In the genomic region with DNA sequence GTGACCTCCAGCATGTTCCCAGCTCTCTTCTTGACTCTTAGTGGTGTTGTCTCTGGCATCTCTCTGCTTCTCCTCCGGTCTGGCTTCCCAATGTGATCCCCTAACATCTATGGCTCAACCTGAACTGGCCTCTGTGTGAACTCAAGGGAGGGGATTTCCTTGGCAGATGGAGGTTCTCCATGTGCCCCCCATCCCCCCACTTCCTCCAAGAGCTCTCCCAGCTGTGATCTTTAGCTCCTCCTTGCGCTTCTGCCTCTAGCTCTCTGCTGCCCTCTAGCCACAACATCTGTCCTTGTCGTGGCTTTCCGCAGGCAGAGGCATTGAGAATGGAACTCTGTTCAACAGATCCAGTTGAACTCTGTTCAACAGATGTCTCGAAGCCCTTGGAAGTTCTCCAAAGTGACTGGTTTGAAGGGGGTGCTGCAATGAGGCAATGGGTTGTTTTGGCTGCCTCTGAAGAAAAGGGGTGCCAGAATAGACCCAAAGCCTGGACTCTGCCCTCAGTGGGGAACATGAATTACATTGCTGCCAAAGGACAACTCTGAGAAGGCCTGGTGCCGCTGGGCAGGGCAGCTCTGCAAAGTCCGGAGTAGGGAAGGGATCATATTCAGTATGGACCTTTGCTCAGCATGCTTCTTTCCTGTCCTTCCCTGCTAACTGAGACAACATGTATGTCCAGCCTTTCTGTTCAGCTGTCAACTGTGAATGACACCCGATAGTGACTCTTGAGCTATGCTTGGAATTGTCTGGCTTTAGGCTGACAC, we compare ENCODE assay signal across 1 cellular context.
TF ChIP-seq lines count a peak whose summit lies in the region.

No MANE protein-coding gene starts in this region.

TF ChIP-seq in HepG2, 621 proteins besides CTCF, POLR2A, EP300 and RAD21 (continued from another document and continues in another):
- TF ChIP-seq, protein P1, sequence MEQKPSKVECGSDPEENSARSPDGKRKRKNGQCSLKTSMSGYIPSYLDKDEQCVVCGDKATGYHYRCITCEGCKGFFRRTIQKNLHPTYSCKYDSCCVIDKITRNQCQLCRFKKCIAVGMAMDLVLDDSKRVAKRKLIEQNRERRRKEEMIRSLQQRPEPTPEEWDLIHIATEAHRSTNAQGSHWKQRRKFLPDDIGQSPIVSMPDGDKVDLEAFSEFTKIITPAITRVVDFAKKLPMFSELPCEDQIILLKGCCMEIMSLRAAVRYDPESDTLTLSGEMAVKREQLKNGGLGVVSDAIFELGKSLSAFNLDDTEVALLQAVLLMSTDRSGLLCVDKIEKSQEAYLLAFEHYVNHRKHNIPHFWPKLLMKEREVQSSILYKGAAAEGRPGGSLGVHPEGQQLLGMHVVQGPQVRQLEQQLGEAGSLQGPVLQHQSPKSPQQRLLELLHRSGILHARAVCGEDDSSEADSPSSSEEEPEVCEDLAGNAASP (CRISPR knock-in tag; IDR thresholded peaks at IDR 0.05; ENCODE audit: borderline replicate concordance), result peak; percentile 90
- peak; percentile 47; the same call in 1 of the 2 replicates for TF ChIP-seq FOXO1 (CRISPR knock-in tag; IDR thresholded peaks at IDR 0.05)
- no peak for TF ChIP-seq HNRNPK (IDR thresholded peaks at IDR 0.05; ENCODE audit: low read depth, low read length, poor library complexity, severe bottlenecking)
- no peak for TF ChIP-seq NFE2 (CRISPR knock-in tag; IDR thresholded peaks at IDR 0.05)
- no peak for TF ChIP-seq REXO4 (CRISPR knock-in tag; IDR thresholded peaks at IDR 0.05; ENCODE audit: borderline replicate concordance)
- TF ChIP-seq ZNF446 (CRISPR knock-in tag; IDR thresholded peaks at IDR 0.05), result no peak
- TF ChIP-seq ZNF552 (CRISPR knock-in tag; IDR thresholded peaks at IDR 0.05; ENCODE audit: borderline replicate concordance), result no peak
- no peak for TF ChIP-seq ZNF543 (CRISPR knock-in tag; IDR thresholded peaks at IDR 0.05)
- TF ChIP-seq, protein P2, sequence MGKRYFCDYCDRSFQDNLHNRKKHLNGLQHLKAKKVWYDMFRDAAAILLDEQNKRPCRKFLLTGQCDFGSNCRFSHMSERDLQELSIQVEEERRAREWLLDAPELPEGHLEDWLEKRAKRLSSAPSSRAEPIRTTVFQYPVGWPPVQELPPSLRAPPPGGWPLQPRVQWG (CRISPR knock-in tag; IDR thresholded peaks at IDR 0.05; ENCODE audit: borderline replicate concordance, low read depth), result no peak
- no peak for TF ChIP-seq ZNF850 (CRISPR knock-in tag; conservative IDR thresholded peaks at IDR 0.05)
- TF ChIP-seq FOXK2 (IDR thresholded peaks at IDR 0.05), result no peak
- no peak for TF ChIP-seq CCDC6 (CRISPR knock-in tag; IDR thresholded peaks at IDR 0.05)
- TF ChIP-seq ZNF3 (CRISPR knock-in tag; IDR thresholded peaks at IDR 0.05), result no peak
- no peak for TF ChIP-seq PCBP1 (IDR thresholded peaks at IDR 0.05; ENCODE audit: borderline replicate concordance, low read depth, low read length)
- no peak for TF ChIP-seq FOSL1 (CRISPR knock-in tag; IDR thresholded peaks at IDR 0.05; ENCODE audit: borderline replicate concordance)
- TF ChIP-seq, protein P3, sequence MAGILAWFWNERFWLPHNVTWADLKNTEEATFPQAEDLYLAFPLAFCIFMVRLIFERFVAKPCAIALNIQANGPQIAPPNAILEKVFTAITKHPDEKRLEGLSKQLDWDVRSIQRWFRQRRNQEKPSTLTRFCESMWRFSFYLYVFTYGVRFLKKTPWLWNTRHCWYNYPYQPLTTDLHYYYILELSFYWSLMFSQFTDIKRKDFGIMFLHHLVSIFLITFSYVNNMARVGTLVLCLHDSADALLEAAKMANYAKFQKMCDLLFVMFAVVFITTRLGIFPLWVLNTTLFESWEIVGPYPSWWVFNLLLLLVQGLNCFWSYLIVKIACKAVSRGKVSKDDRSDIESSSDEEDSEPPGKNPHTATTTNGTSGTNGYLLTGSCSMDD (CRISPR knock-in tag; IDR thresholded peaks at IDR 0.05), result no peak
- TF ChIP-seq CHCHD3 (CRISPR knock-in tag; IDR thresholded peaks at IDR 0.05), result no peak
- TF ChIP-seq, protein P4, sequence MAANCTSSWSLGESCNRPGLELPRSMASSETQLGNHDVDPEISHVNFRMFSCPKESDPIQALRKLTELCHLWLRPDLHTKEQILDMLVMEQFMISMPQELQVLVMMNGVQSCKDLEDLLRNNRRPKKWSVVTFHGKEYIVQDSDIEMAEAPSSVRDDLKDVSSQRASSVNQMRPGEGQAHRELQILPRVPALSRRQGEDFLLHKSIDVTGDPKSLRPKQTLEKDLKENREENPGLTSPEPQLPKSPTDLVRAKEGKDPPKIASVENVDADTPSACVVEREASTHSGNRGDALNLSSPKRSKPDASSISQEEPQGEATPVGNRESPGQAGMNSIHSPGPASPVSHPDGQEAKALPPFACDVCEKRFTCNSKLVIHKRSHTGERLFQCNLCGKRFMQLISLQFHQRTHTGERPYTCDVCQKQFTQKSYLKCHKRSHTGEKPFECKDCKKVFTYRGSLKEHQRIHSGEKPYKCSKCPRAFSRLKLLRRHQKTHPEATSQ (CRISPR knock-in tag; IDR thresholded peaks at IDR 0.05; ENCODE audit: borderline replicate concordance), result no peak
- TF ChIP-seq, protein P5, sequence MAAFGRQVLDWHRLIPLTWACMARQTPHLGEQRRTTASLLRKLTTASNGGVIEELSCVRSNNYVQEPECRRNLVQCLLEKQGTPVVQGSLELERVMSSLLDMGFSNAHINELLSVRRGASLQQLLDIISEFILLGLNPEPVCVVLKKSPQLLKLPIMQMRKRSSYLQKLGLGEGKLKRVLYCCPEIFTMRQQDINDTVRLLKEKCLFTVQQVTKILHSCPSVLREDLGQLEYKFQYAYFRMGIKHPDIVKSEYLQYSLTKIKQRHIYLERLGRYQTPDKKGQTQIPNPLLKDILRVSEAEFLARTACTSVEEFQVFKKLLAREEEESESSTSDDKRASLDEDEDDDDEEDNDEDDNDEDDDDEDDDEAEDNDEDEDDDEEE (CRISPR knock-in tag; IDR thresholded peaks at IDR 0.05), result no peak
- peak; percentile 41; the same call in 1 of the 2 replicates for TF ChIP-seq GABPB1 (CRISPR knock-in tag; IDR thresholded peaks at IDR 0.05)
- TF ChIP-seq, protein P6, sequence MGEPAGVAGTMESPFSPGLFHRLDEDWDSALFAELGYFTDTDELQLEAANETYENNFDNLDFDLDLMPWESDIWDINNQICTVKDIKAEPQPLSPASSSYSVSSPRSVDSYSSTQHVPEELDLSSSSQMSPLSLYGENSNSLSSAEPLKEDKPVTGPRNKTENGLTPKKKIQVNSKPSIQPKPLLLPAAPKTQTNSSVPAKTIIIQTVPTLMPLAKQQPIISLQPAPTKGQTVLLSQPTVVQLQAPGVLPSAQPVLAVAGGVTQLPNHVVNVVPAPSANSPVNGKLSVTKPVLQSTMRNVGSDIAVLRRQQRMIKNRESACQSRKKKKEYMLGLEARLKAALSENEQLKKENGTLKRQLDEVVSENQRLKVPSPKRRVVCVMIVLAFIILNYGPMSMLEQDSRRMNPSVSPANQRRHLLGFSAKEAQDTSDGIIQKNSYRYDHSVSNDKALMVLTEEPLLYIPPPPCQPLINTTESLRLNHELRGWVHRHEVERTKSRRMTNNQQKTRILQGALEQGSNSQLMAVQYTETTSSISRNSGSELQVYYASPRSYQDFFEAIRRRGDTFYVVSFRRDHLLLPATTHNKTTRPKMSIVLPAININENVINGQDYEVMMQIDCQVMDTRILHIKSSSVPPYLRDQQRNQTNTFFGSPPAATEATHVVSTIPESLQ (CRISPR knock-in tag; conservative IDR thresholded peaks at IDR 0.05), result no peak
- TF ChIP-seq GATA4 (IDR thresholded peaks at IDR 0.05; ENCODE audit: borderline replicate concordance, low read depth), result no peak
- no peak for TF ChIP-seq HOXA5 (CRISPR knock-in tag; IDR thresholded peaks at IDR 0.05)
- peak; percentile 71; the same call in 1 of the 2 replicates for TF ChIP-seq ZNF792 (CRISPR knock-in tag; IDR thresholded peaks at IDR 0.05)
- TF ChIP-seq NFKBIZ (CRISPR knock-in tag; IDR thresholded peaks at IDR 0.05), result 0 out of 2 replicates have a peak, but pooled peaks have one; percentile 28
- no peak for TF ChIP-seq TBP (CRISPR knock-in tag; IDR thresholded peaks at IDR 0.05)
- TF ChIP-seq JDP2 (CRISPR knock-in tag; IDR thresholded peaks at IDR 0.05; ENCODE audit: borderline replicate concordance), result no peak
- TF ChIP-seq, protein P7, sequence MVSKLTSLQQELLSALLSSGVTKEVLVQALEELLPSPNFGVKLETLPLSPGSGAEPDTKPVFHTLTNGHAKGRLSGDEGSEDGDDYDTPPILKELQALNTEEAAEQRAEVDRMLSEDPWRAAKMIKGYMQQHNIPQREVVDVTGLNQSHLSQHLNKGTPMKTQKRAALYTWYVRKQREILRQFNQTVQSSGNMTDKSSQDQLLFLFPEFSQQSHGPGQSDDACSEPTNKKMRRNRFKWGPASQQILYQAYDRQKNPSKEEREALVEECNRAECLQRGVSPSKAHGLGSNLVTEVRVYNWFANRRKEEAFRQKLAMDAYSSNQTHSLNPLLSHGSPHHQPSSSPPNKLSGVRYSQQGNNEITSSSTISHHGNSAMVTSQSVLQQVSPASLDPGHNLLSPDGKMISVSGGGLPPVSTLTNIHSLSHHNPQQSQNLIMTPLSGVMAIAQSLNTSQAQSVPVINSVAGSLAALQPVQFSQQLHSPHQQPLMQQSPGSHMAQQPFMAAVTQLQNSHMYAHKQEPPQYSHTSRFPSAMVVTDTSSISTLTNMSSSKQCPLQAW (CRISPR knock-in tag; IDR thresholded peaks at IDR 0.05), result peak; percentile 55; the same call in 1 of the 2 replicates
- TF ChIP-seq, protein P8, sequence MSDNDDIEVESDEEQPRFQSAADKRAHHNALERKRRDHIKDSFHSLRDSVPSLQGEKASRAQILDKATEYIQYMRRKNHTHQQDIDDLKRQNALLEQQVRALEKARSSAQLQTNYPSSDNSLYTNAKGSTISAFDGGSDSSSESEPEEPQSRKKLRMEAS (IDR thresholded peaks at IDR 0.05), result peak; percentile 71
- TF ChIP-seq ATAD3A (CRISPR knock-in tag; IDR thresholded peaks at IDR 0.05), result no peak
- no peak for TF ChIP-seq ZNF143 (CRISPR knock-in tag; IDR thresholded peaks at IDR 0.05)
- no peak for TF ChIP-seq KLF9 (CRISPR knock-in tag; IDR thresholded peaks at IDR 0.05; ENCODE audit: low read depth)
- TF ChIP-seq RFXAP (CRISPR knock-in tag; IDR thresholded peaks at IDR 0.05; ENCODE audit: borderline replicate concordance), result no peak
- TF ChIP-seq ZNF629 (CRISPR knock-in tag; conservative IDR thresholded peaks at IDR 0.05), result 0 out of 2 replicates have a peak, but pooled peaks have one; percentile 16
- TF ChIP-seq, protein P9, sequence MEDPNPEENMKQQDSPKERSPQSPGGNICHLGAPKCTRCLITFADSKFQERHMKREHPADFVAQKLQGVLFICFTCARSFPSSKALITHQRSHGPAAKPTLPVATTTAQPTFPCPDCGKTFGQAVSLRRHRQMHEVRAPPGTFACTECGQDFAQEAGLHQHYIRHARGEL (CRISPR knock-in tag; IDR thresholded peaks at IDR 0.05), result no peak
- TF ChIP-seq, protein P10, sequence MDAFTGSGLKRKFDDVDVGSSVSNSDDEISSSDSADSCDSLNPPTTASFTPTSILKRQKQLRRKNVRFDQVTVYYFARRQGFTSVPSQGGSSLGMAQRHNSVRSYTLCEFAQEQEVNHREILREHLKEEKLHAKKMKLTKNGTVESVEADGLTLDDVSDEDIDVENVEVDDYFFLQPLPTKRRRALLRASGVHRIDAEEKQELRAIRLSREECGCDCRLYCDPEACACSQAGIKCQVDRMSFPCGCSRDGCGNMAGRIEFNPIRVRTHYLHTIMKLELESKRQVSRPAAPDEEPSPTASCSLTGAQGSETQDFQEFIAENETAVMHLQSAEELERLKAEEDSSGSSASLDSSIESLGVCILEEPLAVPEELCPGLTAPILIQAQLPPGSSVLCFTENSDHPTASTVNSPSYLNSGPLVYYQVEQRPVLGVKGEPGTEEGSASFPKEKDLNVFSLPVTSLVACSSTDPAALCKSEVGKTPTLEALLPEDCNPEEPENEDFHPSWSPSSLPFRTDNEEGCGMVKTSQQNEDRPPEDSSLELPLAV (CRISPR knock-in tag; conservative IDR thresholded peaks at IDR 0.05; ENCODE audit: low read depth), result no peak
- TF ChIP-seq NCOA2 (CRISPR knock-in tag; IDR thresholded peaks at IDR 0.05), result peak; percentile 50; the same call in 1 of the 2 replicates
- TF ChIP-seq, protein P11, sequence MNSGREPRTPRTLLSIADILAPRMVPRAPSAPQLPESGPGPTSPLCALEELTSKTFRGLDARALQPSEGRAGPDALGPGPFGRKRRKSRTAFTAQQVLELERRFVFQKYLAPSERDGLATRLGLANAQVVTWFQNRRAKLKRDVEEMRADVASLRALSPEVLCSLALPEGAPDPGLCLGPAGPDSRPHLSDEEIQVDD (CRISPR knock-in tag; IDR thresholded peaks at IDR 0.05; ENCODE audit: borderline replicate concordance), result no peak
- TF ChIP-seq CBX1 (IDR thresholded peaks at IDR 0.05; ENCODE audit: low read depth), result no peak
- TF ChIP-seq ZEB1 (IDR thresholded peaks at IDR 0.05; ENCODE audit: insufficient replicate concordance, low read depth), result no peak
